9 cellular contexts compared by ENCODE assay signal in the genomic region with DNA sequence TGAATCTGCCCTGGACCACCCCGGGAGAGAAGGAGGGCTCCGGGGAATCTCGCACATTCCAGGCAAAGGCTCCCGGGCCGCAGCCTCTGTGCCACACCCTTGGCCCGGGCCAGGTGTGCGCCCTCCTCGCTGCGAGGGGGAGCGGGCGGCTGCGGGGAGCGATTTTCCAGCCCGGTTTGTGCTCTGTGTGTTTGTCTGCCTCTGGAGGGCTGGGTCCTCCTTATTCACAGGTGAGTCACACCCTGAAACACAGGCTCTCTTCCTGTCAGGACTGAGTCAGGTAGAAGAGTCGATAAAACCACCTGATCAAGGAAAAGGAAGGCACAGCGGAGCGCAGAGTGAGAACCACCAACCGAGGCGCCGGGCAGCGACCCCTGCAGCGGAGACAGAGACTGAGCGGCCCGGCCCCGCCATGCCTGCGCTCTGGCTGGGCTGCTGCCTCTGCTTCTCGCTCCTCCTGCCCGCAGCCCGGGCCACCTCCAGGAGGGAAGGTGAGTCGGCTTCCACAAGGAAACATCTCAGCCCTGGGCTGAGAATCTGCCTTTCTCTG. TPM values are rescaled to one million over a fixed set of nuclear protein-coding genes. Genes with fewer than 3 reads are reported as not detected.
DNase-seq lines count a peak whose midpoint lies in the region; ATAC-seq and TF ChIP-seq lines count a peak whose summit lies in the region.
"Had no signal": no experiment of that assay in that cellular context is flagged by ENCODE, and none has a peak within 500 bp of the region (broad histone marks: within the 10 kb centered on the region; RNA-seq: fewer than 3 reads in every experiment).

LAMC2 (plus strand) TSS at position 324 of the 550 bp plus-strand sequence; CDS start at position 413, 89 bp downstream.

- no peaks in the 10 kb centered on the region for H3K9me3 Mint-ChIP-seq in activated CD4-positive, alpha-beta T cell treated with anti-CD3 and anti-CD28 coated beads for 36 hours (ENCODE audit: low read depth)
- H3K9me3 Mint-ChIP-seq in activated CD4-positive, alpha-beta T cell treated with anti-CD3 and anti-CD28 coated beads, Interleukin-2, amount 10 ng/mL, durations not matched to agents 7 days and 5 days: no peaks in the 10 kb centered on the region
- H3K9me3 Mint-ChIP-seq in activated naive CD8-positive, alpha-beta T cell treated with anti-CD3 and anti-CD28 coated beads for 36 hours: no peaks in the 10 kb centered on the region

- H3K4me3 Mint-ChIP-seq in activated CD4-positive, alpha-beta T cell treated with anti-CD3 and anti-CD28 coated beads for 36 hours: peak within 1 kb of the TSS; percentile 47
- no peak within 1 kb of the TSS for H3K4me3 Mint-ChIP-seq in activated CD4-positive, alpha-beta T cell treated with anti-CD3 and anti-CD28 coated beads, Interleukin-2, amount 10 ng/mL, durations not matched to agents 7 days and 5 days
- H3K4me3 Mint-ChIP-seq in activated naive CD8-positive, alpha-beta T cell treated with anti-CD3 and anti-CD28 coated beads for 36 hours: peak within 1 kb of the TSS; percentile 23

- no peaks in the 10 kb centered on the region for H3K27me3 ChIP-seq in sigmoid colon

- WGBS in sigmoid colon, 2 donors: 6 to 15% methylated on average over 30 of the region's 30 CpGs

- peak in 2 of 4 experiments; percentile 26 to 29 for TF ChIP-seq CTCF in sigmoid colon (IDR thresholded peaks at IDR 0.05)
- no peak for TF ChIP-seq CTCF in coronary artery (IDR thresholded peaks at IDR 0.05)

- CTCF ChIA-PET in activated CD4-positive, alpha-beta T cell treated with anti-CD3 and anti-CD28 coated beads for 36 hours (lab: Charles Lee): interaction anchor here (0.7 kb wide), 1 partner anchor 635 kb away, joined by 3 read pairs; no protein-coding TSS in a partner anchor
- CTCF ChIA-PET in activated CD4-positive, alpha-beta T cell treated with anti-CD3 and anti-CD28 coated beads, Interleukin-2, amount 10 ng/mL, durations not matched to agents 7 days and 5 days (lab: Charles Lee): interaction anchor here (0.6 kb wide), 1 partner anchor 15 kb away, joined by 3 read pairs; no protein-coding TSS in a partner anchor

- H3K27ac Mint-ChIP-seq in activated CD4-positive, alpha-beta T cell treated with anti-CD3 and anti-CD28 coated beads for 36 hours: peak within 1 kb of the TSS; percentile 38
- H3K27ac Mint-ChIP-seq in activated CD4-positive, alpha-beta T cell treated with anti-CD3 and anti-CD28 coated beads, Interleukin-2, amount 10 ng/mL, durations not matched to agents 7 days and 5 days: no peak within 1 kb of the TSS
- H3K27ac Mint-ChIP-seq in activated naive CD8-positive, alpha-beta T cell treated with anti-CD3 and anti-CD28 coated beads for 36 hours: no peak within 1 kb of the TSS

- ATAC-seq in activated CD4-positive, alpha-beta T cell treated with anti-CD3 and anti-CD28 coated beads for 36 hours: peak; percentile 96
- ATAC-seq in HG02623 (IDR thresholded peaks at IDR 0.05; ENCODE audit: unreplicated experiment): no peak

- H3K4me1 ChIP-seq in sigmoid colon: peaks cover 0 to 10% (median 3%) of the 10 kb centered on the region in 4 donors

- peaks cover 6% of the 10 kb centered on the region for H3K4me1 Mint-ChIP-seq in activated CD4-positive, alpha-beta T cell treated with anti-CD3 and anti-CD28 coated beads for 36 hours
- H3K4me1 Mint-ChIP-seq in activated CD4-positive, alpha-beta T cell treated with anti-CD3 and anti-CD28 coated beads, Interleukin-2, amount 10 ng/mL, durations not matched to agents 7 days and 5 days: peaks cover 12% of the 10 kb centered on the region
- H3K4me1 Mint-ChIP-seq in activated naive CD8-positive, alpha-beta T cell treated with anti-CD3 and anti-CD28 coated beads for 36 hours: peaks cover 4% of the 10 kb centered on the region

- H3K36me3 ChIP-seq in sigmoid colon: no peaks in the 10 kb centered on the region

- POLR2A ChIA-PET in activated CD4-positive, alpha-beta T cell treated with anti-CD3 and anti-CD28 coated beads for 36 hours (lab: Charles Lee): no interaction called here
- POLR2A ChIA-PET in activated CD4-positive, alpha-beta T cell treated with anti-CD3 and anti-CD28 coated beads, Interleukin-2, amount 10 ng/mL, durations not matched to agents 7 days and 5 days (lab: Charles Lee): no interaction called here

- peak; percentile 68 for DNase-seq in activated CD4-positive, alpha-beta T cell treated with anti-CD3 and anti-CD28 coated beads for 36 hours
- DNase-seq in activated CD4-positive, alpha-beta T cell treated with anti-CD3 and anti-CD28 coated beads, Interleukin-2, amount 10 ng/mL, durations not matched to agents 7 days and 5 days: no peak
- DNase-seq in activated naive CD8-positive, alpha-beta T cell treated with anti-CD3 and anti-CD28 coated beads for 36 hours: peak; percentile 24
- DNase-seq in iPS DF 19.7 (ENCODE audit: low read depth, low spot score): peak; percentile 89
- DNase-seq in sigmoid colon: peak; percentile 67
- DNase-seq in coronary artery (ENCODE audit: low spot score): no peak
- no peak for DNase-seq in OCI-M2 (lab: John Stamatoyannopoulos, UW; ENCODE audit: unreplicated experiment)

- peaks cover 35% of the 10 kb centered on the region for H3K27me3 Mint-ChIP-seq in activated CD4-positive, alpha-beta T cell treated with anti-CD3 and anti-CD28 coated beads for 36 hours
- peaks cover 48% of the 10 kb centered on the region for H3K27me3 Mint-ChIP-seq in activated CD4-positive, alpha-beta T cell treated with anti-CD3 and anti-CD28 coated beads, Interleukin-2, amount 10 ng/mL, durations not matched to agents 7 days and 5 days
- H3K27me3 Mint-ChIP-seq in activated naive CD8-positive, alpha-beta T cell treated with anti-CD3 and anti-CD28 coated beads for 36 hours: peaks cover 30% of the 10 kb centered on the region

- H3K27ac ChIP-seq in sigmoid colon (peak within 1 kb of the TSS; percentile 35 to 69 (median 50)), coronary artery (no peak within 1 kb of the TSS)
- H3K27ac ChIP-seq: C4-2B had no signal

- no peak for TF ChIP-seq POLR2A in sigmoid colon (IDR thresholded peaks at IDR 0.05)

- intact Hi-C loops in activated CD4-positive, alpha-beta T cell treated with anti-CD3 and anti-CD28 coated beads for 36 hours (cut with DNase I, micrococcal nuclease): loop anchor here (5.0 to 10.0 kb wide), 2 partner anchors 161 to 224 kb away; partner anchors contain the start of gene LAMC1 (in 1 of the 2)
- intact Hi-C loops in sigmoid colon (cut with DNase I): no loop called here

- H3K4me3 ChIP-seq in sigmoid colon (peak within 1 kb of the TSS in 3 of 4 donors; percentile 35 to 46 (median 40)), coronary artery (no peak within 1 kb of the TSS)

- TF ChIP-seq EP300 in sigmoid colon (IDR thresholded peaks at IDR 0.05): no peak

- no peaks in the 10 kb centered on the region for H3K36me3 Mint-ChIP-seq in activated CD4-positive, alpha-beta T cell treated with anti-CD3 and anti-CD28 coated beads for 36 hours (ENCODE audit: low read depth)
- no peaks in the 10 kb centered on the region for H3K36me3 Mint-ChIP-seq in activated CD4-positive, alpha-beta T cell treated with anti-CD3 and anti-CD28 coated beads, Interleukin-2, amount 10 ng/mL, durations not matched to agents 7 days and 5 days (ENCODE audit: low read depth)
- no peaks in the 10 kb centered on the region for H3K36me3 Mint-ChIP-seq in activated naive CD8-positive, alpha-beta T cell treated with anti-CD3 and anti-CD28 coated beads for 36 hours

- no peaks in the 10 kb centered on the region for H3K9me3 ChIP-seq in sigmoid colon

RNA-seq across cellular contexts. Expression of gene LAMC2, which starts in this region (rescaled TPM):
- under 1 TPM; 0.21 to 0.91 TPM for total RNA-seq in activated CD4-positive, alpha-beta T cell treated with anti-CD3 and anti-CD28 coated beads for 36 hours
- total RNA-seq in activated CD4-positive, alpha-beta T cell treated with anti-CD3 and anti-CD28 coated beads, Interleukin-2, amount 10 ng/mL, durations not matched to agents 7 days and 5 days: under 1 TPM; 0.04 to 0.05 TPM
- not detected for total RNA-seq in activated naive CD8-positive, alpha-beta T cell treated with anti-CD3 and anti-CD28 coated beads for 36 hours
- 1 to 10 TPM; 2.6 to 5.0 (median 3.7) TPM for total RNA-seq in sigmoid colon
- polyA plus RNA-seq in sigmoid colon: 10 to 100 TPM in 1 of 3 donors, 1 to 10 TPM in 2; 4.2 to 24.0 (median 4.8) TPM

Comparison
In these comparisons a context has a peak if more than half of its experiments do, and no peak if none do; other contexts are left out.
1. Peak in DNase-seq and ATAC-seq in activated CD4-positive, alpha-beta T cell treated with anti-CD3 and anti-CD28 coated beads for 36 hours; RNA of the gene not detected or under 1 TPM.
2. Peak in DNase-seq in activated naive CD8-positive, alpha-beta T cell treated with anti-CD3 and anti-CD28 coated beads for 36 hours; RNA of the gene not detected or under 1 TPM.
3. DNase-seq: peak in iPS DF 19.7 (single experiment) and sigmoid colon (single experiment); none in activated CD4-positive, alpha-beta T cell treated with anti-CD3 and anti-CD28 coated beads, Interleukin-2, amount 10 ng/mL, durations not matched to agents 7 days and 5 days (single experiment), coronary artery (single experiment) and OCI-M2 (single experiment).
4. H3K27ac ChIP-seq: peak in sigmoid colon (4 of 4); none in coronary artery (0 of 2).